Comparison of ENCODE assay signal across 8 cellular contexts in genomic region chr5:119267958-119268386, GRCh38.
A peak's percentile ranks its signal among the peaks of the same experiment; 100 is the strongest.
DNase-seq lines count a peak whose midpoint lies in the region; ATAC-seq, FAIRE-seq and TF ChIP-seq lines count a peak whose summit lies in the region.

No MANE protein-coding gene starts in this region.

- H3K36me3 ChIP-seq in hepatocyte (replicated peaks; ENCODE audit: insufficient read depth, low read depth) (no peaks in the 10 kb centered on the region), rectal smooth muscle tissue (ENCODE audit: control insufficient read depth, insufficient read depth, low read length) (no peaks in the 10 kb centered on the region)

- in situ Hi-C loops in astrocyte of the spinal cord (cut with HindIII; ENCODE audit: low sequenced_read_pairs): no loop called here

- peak; percentile 54 for DNase-seq in GM12892 (ENCODE audit: insufficient read length)
- DNase-seq in NCI-H146 treated with DMSO at 0.1 percent for 48 hours (lab: John Stamatoyannopoulos, UW; ENCODE audit: unreplicated experiment): peak; percentile 80
- DNase-seq in T-helper 9 cell: peak; percentile 62
- peak; percentile 97 for DNase-seq in astrocyte of the spinal cord (ENCODE audit: low read depth, low spot score)
- DNase-seq in hepatocyte (ENCODE audit: low spot score): peak; percentile 95
- no peak for DNase-seq in cortex of kidney (lab: John Stamatoyannopoulos, UW)

- H3K27me3 ChIP-seq in hepatocyte (no peaks in the 10 kb centered on the region), rectal smooth muscle tissue (ENCODE audit: control insufficient read depth, insufficient read depth, low read length) (no peaks in the 10 kb centered on the region)

- H3K27ac ChIP-seq in hepatocyte (peak overlapping the region; percentile 93), rectal smooth muscle tissue (ENCODE audit: low read depth, low read length) (peak overlapping the region; percentile 93)

- 14% methylated on average over 18 of the region's 18 CpGs for WGBS in hepatocyte (ENCODE audit: low lambda C conversion rate, missing lambda C conversion rate)

- peaks cover 22% of the 10 kb centered on the region for H3K79me2 ChIP-seq in hepatocyte

- H4K20me1 ChIP-seq in hepatocyte (ENCODE audit: insufficient read depth, poor library complexity, severe bottlenecking): no peaks in the 10 kb centered on the region

- H3K4me3 ChIP-seq in astrocyte of the spinal cord (ENCODE audit: low read depth, low read length) (peak overlapping the region; percentile 69), hepatocyte (peak overlapping the region; percentile 75), rectal smooth muscle tissue (ENCODE audit: low read length) (peak overlapping the region; percentile 98)

- ATAC-seq in HG02884 (IDR thresholded peaks at IDR 0.05; ENCODE audit: unreplicated experiment): peak; percentile 65

- peaks cover 6% of the 10 kb centered on the region for H3K4me1 ChIP-seq in hepatocyte (ENCODE audit: insufficient read depth)
- H3K4me1 ChIP-seq in rectal smooth muscle tissue (ENCODE audit: control insufficient read depth, insufficient read depth, low read length): no peaks in the 10 kb centered on the region

- peak overlapping the region; percentile 82 for H3K4me2 ChIP-seq in hepatocyte

- H3K9ac ChIP-seq in rectal smooth muscle tissue (ENCODE audit: low read length): peak overlapping the region; percentile 82

- no peak for TF ChIP-seq POLR2A in GM12892 (IDR thresholded peaks at IDR 0.05; ENCODE audit: low read depth, low read length)

- no peaks in the 10 kb centered on the region for H3K9me3 ChIP-seq in hepatocyte (ENCODE audit: low read depth)

- H2AFZ ChIP-seq in hepatocyte: peak overlapping the region; percentile 92

- no peaks in the 10 kb centered on the region for H3K9me2 ChIP-seq in hepatocyte (replicated peaks; ENCODE audit: insufficient read depth)

- TF ChIP-seq CTCF in astrocyte of the spinal cord (IDR thresholded peaks at IDR 0.05; ENCODE audit: low read depth, low read length) (peak; percentile 76), hepatocyte (IDR thresholded peaks at IDR 0.05; ENCODE audit: poor library complexity) (no peak)

- no peak for FAIRE-seq in GM12892 (lab: Jason Lieb, UNC)
